ENCODE assay signal across 1 cellular context in genomic region chr16:20741555-20742285, GRCh38.
TF ChIP-seq lines count a peak whose summit lies in the region.

A gene with protein sequence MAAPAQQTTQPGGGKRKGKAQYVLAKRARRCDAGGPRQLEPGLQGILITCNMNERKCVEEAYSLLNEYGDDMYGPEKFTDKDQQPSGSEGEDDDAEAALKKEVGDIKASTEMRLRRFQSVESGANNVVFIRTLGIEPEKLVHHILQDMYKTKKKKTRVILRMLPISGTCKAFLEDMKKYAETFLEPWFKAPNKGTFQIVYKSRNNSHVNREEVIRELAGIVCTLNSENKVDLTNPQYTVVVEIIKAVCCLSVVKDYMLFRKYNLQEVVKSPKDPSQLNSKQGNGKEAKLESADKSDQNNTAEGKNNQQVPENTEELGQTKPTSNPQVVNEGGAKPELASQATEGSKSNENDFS (minus strand): TSS chr16:20741818. CDS start chr16:20741739, 79 bp downstream.

TF ChIP-seq in HEK293, 187 proteins besides CTCF, POLR2A, EP300 and RAD21 (continued from another document and continues in another):
- no peak for TF ChIP-seq ZNF488 (tag by site-specific recombination; IDR thresholded peaks at IDR 0.05)
- TF ChIP-seq ZNF248 (tag by site-specific recombination; IDR thresholded peaks at IDR 0.05) = no peak
- peak; percentile 54 for TF ChIP-seq PRDM10 (tag by site-specific recombination; IDR thresholded peaks at IDR 0.05)
- TF ChIP-seq ZNF221 (tag by site-specific recombination; IDR thresholded peaks at IDR 0.05; ENCODE audit: borderline replicate concordance) = no peak
- TF ChIP-seq ZNF610 (tag by site-specific recombination; IDR thresholded peaks at IDR 0.05; ENCODE audit: borderline replicate concordance) = 0 out of 2 replicates have a peak, but pooled peaks have one; percentile 56
- peak; percentile 56; the same call in 1 of the 2 replicates for TF ChIP-seq PRDM4 (tag by site-specific recombination; IDR thresholded peaks at IDR 0.05)
- no peak for TF ChIP-seq ZBTB6 (tag by site-specific recombination; IDR thresholded peaks at IDR 0.05)
- TF ChIP-seq, protein P1, sequence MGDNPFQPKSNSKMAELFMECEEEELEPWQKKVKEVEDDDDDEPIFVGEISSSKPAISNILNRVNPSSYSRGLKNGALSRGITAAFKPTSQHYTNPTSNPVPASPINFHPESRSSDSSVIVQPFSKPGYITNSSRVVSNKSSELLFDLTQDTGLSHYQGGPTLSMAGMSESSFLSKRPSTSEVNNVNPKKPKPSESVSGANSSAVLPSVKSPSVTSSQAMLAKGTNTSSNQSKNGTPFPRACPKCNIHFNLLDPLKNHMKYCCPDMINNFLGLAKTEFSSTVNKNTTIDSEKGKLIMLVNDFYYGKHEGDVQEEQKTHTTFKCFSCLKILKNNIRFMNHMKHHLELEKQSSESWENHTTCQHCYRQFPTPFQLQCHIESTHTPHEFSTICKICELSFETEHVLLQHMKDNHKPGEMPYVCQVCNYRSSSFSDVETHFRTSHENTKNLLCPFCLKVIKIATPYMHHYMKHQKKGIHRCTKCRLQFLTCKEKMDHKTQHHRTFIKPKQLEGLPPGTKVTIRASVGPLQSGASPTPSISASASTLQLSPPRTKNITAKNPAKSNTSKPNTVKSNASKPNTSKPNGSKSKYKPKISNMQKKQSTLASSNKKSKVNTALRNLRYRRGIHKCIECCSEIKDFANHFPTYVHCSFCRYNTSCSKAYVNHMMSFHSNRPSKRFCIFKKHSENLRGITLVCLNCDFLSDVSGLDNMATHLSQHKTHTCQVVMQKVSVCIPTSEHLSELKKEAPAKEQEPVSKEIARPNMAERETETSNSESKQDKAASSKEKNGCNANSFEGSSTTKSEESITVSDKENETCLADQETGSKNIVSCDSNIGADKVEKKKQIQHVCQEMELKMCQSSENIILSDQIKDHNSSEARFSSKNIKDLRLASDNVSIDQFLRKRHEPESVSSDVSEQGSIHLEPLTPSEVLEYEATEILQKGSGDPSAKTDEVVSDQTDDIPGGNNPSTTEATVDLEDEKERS (tag by site-specific recombination; IDR thresholded peaks at IDR 0.05) = no peak
- no peak for TF ChIP-seq HOXA7 (CRISPR knock-in tag; IDR thresholded peaks at IDR 0.05; ENCODE audit: borderline replicate concordance)
- no peak for TF ChIP-seq ZNF48 (tag by site-specific recombination; IDR thresholded peaks at IDR 0.05)
- TF ChIP-seq ZNF660 (tag by site-specific recombination; IDR thresholded peaks at IDR 0.05) = peak; percentile 84
- TF ChIP-seq ZBTB21 (tag by site-specific recombination; IDR thresholded peaks at IDR 0.05) = peak; percentile 60
- TF ChIP-seq ZBTB8A (tag by site-specific recombination; IDR thresholded peaks at IDR 0.05) = peak; percentile 25; the same call in 1 of the 2 replicates
- TF ChIP-seq ZNF558 (tag by site-specific recombination; IDR thresholded peaks at IDR 0.05) = no peak
- no peak for TF ChIP-seq ZNF274 (IDR thresholded peaks at IDR 0.05; ENCODE audit: low read length)
- no peak for TF ChIP-seq ZNF274 (tag by site-specific recombination; IDR thresholded peaks at IDR 0.05; ENCODE audit: borderline replicate concordance)
- no peak for TF ChIP-seq ZNF677 (tag by site-specific recombination; IDR thresholded peaks at IDR 0.05)
- TF ChIP-seq ZNF302 (tag by site-specific recombination; IDR thresholded peaks at IDR 0.05; ENCODE audit: low read depth) = no peak
- TF ChIP-seq, protein P2, sequence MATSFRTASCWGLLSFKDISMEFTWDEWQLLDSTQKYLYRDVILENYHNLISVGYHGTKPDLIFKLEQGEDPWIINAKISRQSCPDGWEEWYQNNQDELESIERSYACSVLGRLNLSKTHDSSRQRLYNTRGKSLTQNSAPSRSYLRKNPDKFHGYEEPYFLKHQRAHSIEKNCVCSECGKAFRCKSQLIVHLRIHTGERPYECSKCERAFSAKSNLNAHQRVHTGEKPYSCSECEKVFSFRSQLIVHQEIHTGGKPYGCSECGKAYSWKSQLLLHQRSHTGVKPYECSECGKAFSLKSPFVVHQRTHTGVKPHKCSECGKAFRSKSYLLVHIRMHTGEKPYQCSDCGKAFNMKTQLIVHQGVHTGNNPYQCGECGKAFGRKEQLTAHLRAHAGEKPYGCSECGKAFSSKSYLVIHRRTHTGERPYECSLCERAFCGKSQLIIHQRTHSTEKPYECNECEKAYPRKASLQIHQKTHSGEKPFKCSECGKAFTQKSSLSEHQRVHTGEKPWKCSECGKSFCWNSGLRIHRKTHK (tag by site-specific recombination; IDR thresholded peaks at IDR 0.05) = no peak
- TF ChIP-seq, protein P3, sequence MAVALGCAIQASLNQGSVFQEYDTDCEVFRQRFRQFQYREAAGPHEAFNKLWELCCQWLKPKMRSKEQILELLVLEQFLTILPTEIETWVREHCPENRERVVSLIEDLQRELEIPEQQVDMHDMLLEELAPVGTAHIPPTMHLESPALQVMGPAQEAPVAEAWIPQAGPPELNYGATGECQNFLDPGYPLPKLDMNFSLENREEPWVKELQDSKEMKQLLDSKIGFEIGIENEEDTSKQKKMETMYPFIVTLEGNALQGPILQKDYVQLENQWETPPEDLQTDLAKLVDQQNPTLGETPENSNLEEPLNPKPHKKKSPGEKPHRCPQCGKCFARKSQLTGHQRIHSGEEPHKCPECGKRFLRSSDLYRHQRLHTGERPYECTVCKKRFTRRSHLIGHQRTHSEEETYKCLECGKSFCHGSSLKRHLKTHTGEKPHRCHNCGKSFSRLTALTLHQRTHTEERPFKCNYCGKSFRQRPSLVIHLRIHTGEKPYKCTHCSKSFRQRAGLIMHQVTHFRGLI (tag by site-specific recombination; IDR thresholded peaks at IDR 0.05) = no peak
- TF ChIP-seq SCRT2 (tag by site-specific recombination; IDR thresholded peaks at IDR 0.05) = peak; percentile 58
- 0 out of 2 replicates have a peak, but pooled peaks have one; percentile 37 for TF ChIP-seq GLI4 (tag by site-specific recombination; IDR thresholded peaks at IDR 0.05)
- TF ChIP-seq ZNF514 (tag by site-specific recombination; IDR thresholded peaks at IDR 0.05) = no peak
- TF ChIP-seq ELK4 (IDR thresholded peaks at IDR 0.05; ENCODE audit: borderline replicate concordance, low read depth, low read length) = no peak
- TF ChIP-seq ZBTB48 (tag by site-specific recombination; IDR thresholded peaks at IDR 0.05) = no peak
- no peak for TF ChIP-seq TCF7L2 (IDR thresholded peaks at IDR 0.05; ENCODE audit: borderline replicate concordance, low read depth, low read length)
- TF ChIP-seq ATF2 (tag by site-specific recombination; IDR thresholded peaks at IDR 0.05; ENCODE audit: low read depth) = peak; percentile 60
- TF ChIP-seq ZNF433 (tag by site-specific recombination; IDR thresholded peaks at IDR 0.05; ENCODE audit: low read depth) = no peak
- TF ChIP-seq KLF10 (tag by site-specific recombination; IDR thresholded peaks at IDR 0.05) = peak; percentile 78; the same call in 1 of the 2 replicates
- TF ChIP-seq ZNF157 (tag by site-specific recombination; IDR thresholded peaks at IDR 0.05) = no peak
- TF ChIP-seq ZNF623 (tag by site-specific recombination; IDR thresholded peaks at IDR 0.05) = no peak
- TF ChIP-seq ZFP41 (tag by site-specific recombination; IDR thresholded peaks at IDR 0.05; ENCODE audit: borderline replicate concordance) = no peak
- TF ChIP-seq EGR2 (tag by site-specific recombination; IDR thresholded peaks at IDR 0.05; ENCODE audit: low read depth) = no peak
- no peak for TF ChIP-seq ZNF350 (tag by site-specific recombination; IDR thresholded peaks at IDR 0.05)
- TF ChIP-seq ZNF670 (tag by site-specific recombination; IDR thresholded peaks at IDR 0.05; ENCODE audit: low read depth) = no peak
- no peak for TF ChIP-seq ZNF341 (tag by site-specific recombination; IDR thresholded peaks at IDR 0.05; ENCODE audit: low read depth)
- TF ChIP-seq BCL11B (tag by site-specific recombination; IDR thresholded peaks at IDR 0.05; ENCODE audit: low read depth) = no peak
- no peak for TF ChIP-seq OSR2 (tag by site-specific recombination; IDR thresholded peaks at IDR 0.05)
- TF ChIP-seq ZFHX2 (tag by site-specific recombination; conservative IDR thresholded peaks at IDR 0.05) = no peak
- no peak for TF ChIP-seq ZBTB1 (tag by site-specific recombination; IDR thresholded peaks at IDR 0.05)
- 0 out of 2 replicates have a peak, but pooled peaks have one; percentile 11 for TF ChIP-seq SCRT1 (tag by site-specific recombination; IDR thresholded peaks at IDR 0.05; ENCODE audit: borderline replicate concordance)
- peak; percentile 23; the same call in 1 of the 2 replicates for TF ChIP-seq ZNF394 (tag by site-specific recombination; IDR thresholded peaks at IDR 0.05; ENCODE audit: borderline replicate concordance)
- no peak for TF ChIP-seq ZNF830 (tag by site-specific recombination; IDR thresholded peaks at IDR 0.05; ENCODE audit: low read depth)
- TF ChIP-seq KLF9 (tag by site-specific recombination; IDR thresholded peaks at IDR 0.05; ENCODE audit: low read depth) = peak; percentile 77
- no peak for TF ChIP-seq ZNF658 (tag by site-specific recombination; IDR thresholded peaks at IDR 0.05)
- 0 out of 2 replicates have a peak, but pooled peaks have one; percentile 43 for TF ChIP-seq ZNF501 (tag by site-specific recombination; IDR thresholded peaks at IDR 0.05)
- 0 out of 2 replicates have a peak, but pooled peaks have one; percentile 29 for TF ChIP-seq OVOL3 (tag by site-specific recombination; IDR thresholded peaks at IDR 0.05)
- peak; percentile 81 for TF ChIP-seq ZNF629 (tag by site-specific recombination; IDR thresholded peaks at IDR 0.05)
